Comparison of ENCODE assay signal across 1 cellular context in the genomic region with DNA sequence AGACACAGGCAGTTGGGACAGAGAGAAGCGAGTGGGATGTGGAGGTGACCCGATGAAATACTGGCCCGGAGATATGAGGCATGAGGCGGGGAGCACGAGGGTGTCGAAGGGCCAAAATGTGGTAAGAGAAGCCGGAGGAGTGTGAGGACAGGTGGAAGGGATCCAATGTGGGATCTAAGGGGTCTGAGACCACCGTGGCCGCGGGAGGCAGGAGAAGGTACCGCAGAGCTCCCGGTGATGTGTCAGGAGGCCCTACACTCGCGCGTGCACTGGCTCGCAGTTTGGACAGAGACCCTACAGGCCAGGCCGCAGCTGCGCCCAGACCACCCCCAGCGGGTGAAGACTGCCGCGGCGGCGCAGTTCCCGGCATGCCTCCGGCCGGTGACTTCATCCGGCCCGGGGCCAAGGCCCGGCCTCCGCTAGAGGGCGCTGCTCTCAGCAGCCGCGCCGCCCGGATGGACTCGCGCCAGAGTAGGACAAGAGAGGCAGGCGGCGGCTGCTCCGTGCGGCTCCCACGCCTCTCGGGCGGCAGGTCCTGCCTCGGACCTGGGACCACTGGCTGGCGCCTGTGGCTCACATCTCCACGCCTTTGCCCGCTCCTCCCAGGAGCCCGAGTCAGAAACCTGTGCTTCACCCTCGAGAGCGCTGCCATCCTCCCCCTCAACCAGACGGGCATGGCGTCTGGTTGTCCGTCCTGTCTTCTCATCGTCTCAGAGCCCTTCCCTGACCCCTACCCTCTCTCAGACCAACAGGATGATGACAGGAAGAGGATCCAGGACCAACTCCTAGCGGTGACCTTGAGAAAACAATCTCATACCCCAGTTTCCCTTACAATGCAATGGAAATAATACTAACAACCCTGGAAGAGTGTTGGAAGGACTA.
TF ChIP-seq lines count a peak whose summit lies in the region.

No MANE protein-coding gene starts in this region.

TF ChIP-seq in HepG2, 621 proteins besides CTCF, POLR2A, EP300 and RAD21 (continued from another document and continues in another):
- peak; percentile 88; the same call in 1 of the 2 replicates for TF ChIP-seq ZNF280B (CRISPR knock-in tag; IDR thresholded peaks at IDR 0.05; ENCODE audit: borderline replicate concordance)
- no peak for TF ChIP-seq ZNF264 (CRISPR knock-in tag; IDR thresholded peaks at IDR 0.05)
- TF ChIP-seq NCOA2 (CRISPR knock-in tag; IDR thresholded peaks at IDR 0.05): peak; percentile 46; the same call in 1 of the 2 replicates
- no peak for TF ChIP-seq ZNF75D (CRISPR knock-in tag; IDR thresholded peaks at IDR 0.05; ENCODE audit: borderline replicate concordance)
- TF ChIP-seq GABPB1 (CRISPR knock-in tag; IDR thresholded peaks at IDR 0.05): peak; percentile 92
- TF ChIP-seq PTBP1 (IDR thresholded peaks at IDR 0.05; ENCODE audit: low read depth, low read length, poor library complexity, severe bottlenecking): peak; percentile 52
- TF ChIP-seq RARA (CRISPR knock-in tag; IDR thresholded peaks at IDR 0.05): peak; percentile 54; the same call in 1 of the 2 replicates
- peak; percentile 80 for TF ChIP-seq NR2C2 (CRISPR knock-in tag; IDR thresholded peaks at IDR 0.05; ENCODE audit: borderline replicate concordance)
- peak; percentile 76; the same call in 1 of the 2 replicates for TF ChIP-seq ZNF331 (CRISPR knock-in tag; IDR thresholded peaks at IDR 0.05)
- no peak for TF ChIP-seq ZNF839 (CRISPR knock-in tag; IDR thresholded peaks at IDR 0.05; ENCODE audit: borderline replicate concordance)
- peak; percentile 81 for TF ChIP-seq YY1 (IDR thresholded peaks at IDR 0.05; ENCODE audit: insufficient read depth, insufficient replicate concordance, low read depth, low read length)
- TF ChIP-seq ZSCAN31 (CRISPR knock-in tag; IDR thresholded peaks at IDR 0.05; ENCODE audit: low read depth): peak; percentile 97
- TF ChIP-seq, protein P1, sequence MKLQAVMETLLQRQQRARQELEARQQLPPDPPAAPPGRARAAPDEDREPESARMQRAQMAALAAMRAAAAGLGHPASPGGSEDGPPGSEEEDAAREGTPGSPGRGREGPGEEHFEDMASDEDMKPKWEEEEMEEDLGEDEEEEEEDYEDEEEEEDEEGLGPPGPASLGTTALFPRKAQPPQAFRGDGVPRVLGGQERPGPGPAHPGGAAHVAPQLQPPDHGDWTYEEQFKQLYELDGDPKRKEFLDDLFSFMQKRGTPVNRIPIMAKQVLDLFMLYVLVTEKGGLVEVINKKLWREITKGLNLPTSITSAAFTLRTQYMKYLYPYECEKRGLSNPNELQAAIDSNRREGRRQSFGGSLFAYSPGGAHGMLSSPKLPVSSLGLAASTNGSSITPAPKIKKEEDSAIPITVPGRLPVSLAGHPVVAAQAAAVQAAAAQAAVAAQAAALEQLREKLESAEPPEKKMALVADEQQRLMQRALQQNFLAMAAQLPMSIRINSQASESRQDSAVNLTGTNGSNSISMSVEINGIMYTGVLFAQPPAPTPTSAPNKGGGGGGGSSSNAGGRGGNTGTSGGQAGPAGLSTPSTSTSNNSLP (IDR thresholded peaks at IDR 0.05; ENCODE audit: low read depth, low read length): no peak
- TF ChIP-seq ZNF274 (CRISPR knock-in tag; IDR thresholded peaks at IDR 0.05): peak; percentile 87; the same call in 1 of the 2 replicates
- TF ChIP-seq, protein P2, sequence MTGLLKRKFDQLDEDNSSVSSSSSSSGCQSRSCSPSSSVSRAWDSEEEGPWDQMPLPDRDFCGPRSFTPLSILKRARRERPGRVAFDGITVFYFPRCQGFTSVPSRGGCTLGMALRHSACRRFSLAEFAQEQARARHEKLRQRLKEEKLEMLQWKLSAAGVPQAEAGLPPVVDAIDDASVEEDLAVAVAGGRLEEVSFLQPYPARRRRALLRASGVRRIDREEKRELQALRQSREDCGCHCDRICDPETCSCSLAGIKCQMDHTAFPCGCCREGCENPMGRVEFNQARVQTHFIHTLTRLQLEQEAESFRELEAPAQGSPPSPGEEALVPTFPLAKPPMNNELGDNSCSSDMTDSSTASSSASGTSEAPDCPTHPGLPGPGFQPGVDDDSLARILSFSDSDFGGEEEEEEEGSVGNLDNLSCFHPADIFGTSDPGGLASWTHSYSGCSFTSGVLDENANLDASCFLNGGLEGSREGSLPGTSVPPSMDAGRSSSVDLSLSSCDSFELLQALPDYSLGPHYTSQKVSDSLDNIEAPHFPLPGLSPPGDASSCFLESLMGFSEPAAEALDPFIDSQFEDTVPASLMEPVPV (CRISPR knock-in tag; IDR thresholded peaks at IDR 0.05): no peak
- peak; percentile 96 for TF ChIP-seq KDM3A (CRISPR knock-in tag; IDR thresholded peaks at IDR 0.05; ENCODE audit: low read depth)
- no peak for TF ChIP-seq ZC3H4 (CRISPR knock-in tag; IDR thresholded peaks at IDR 0.05; ENCODE audit: borderline replicate concordance)
- no peak for TF ChIP-seq PCBP2 (optimal IDR thresholded peaks at IDR 0.05; ENCODE audit: low read depth, low read length, poor library complexity, severe bottlenecking)
- TF ChIP-seq SSRP1 (CRISPR knock-in tag; IDR thresholded peaks at IDR 0.05): no peak
- peak; percentile 83 for TF ChIP-seq TAF15 (IDR thresholded peaks at IDR 0.05; ENCODE audit: low read depth, low read length, poor library complexity, severe bottlenecking)
- TF ChIP-seq, protein P3, sequence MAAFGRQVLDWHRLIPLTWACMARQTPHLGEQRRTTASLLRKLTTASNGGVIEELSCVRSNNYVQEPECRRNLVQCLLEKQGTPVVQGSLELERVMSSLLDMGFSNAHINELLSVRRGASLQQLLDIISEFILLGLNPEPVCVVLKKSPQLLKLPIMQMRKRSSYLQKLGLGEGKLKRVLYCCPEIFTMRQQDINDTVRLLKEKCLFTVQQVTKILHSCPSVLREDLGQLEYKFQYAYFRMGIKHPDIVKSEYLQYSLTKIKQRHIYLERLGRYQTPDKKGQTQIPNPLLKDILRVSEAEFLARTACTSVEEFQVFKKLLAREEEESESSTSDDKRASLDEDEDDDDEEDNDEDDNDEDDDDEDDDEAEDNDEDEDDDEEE (CRISPR knock-in tag; IDR thresholded peaks at IDR 0.05): peak; percentile 82; the same call in 1 of the 2 replicates
- TF ChIP-seq ZNF567 (CRISPR knock-in tag; IDR thresholded peaks at IDR 0.05; ENCODE audit: borderline replicate concordance): 0 out of 2 replicates have a peak, but pooled peaks have one; percentile 36
- TF ChIP-seq ZBTB3 (CRISPR knock-in tag; IDR thresholded peaks at IDR 0.05; ENCODE audit: borderline replicate concordance, low read depth): no peak
- no peak for TF ChIP-seq CHD4 (IDR thresholded peaks at IDR 0.05; ENCODE audit: borderline replicate concordance, low read length)
- peak; percentile 94 for TF ChIP-seq MXD4 (CRISPR knock-in tag; IDR thresholded peaks at IDR 0.05)
- no peak for TF ChIP-seq SNRNP70 (IDR thresholded peaks at IDR 0.05; ENCODE audit: low read depth, low read length)
- TF ChIP-seq MBD4 (IDR thresholded peaks at IDR 0.05; ENCODE audit: borderline replicate concordance, low read length): no peak
- 0 out of 2 replicates have a peak, but pooled peaks have one; percentile 37 for TF ChIP-seq ZNF329 (CRISPR knock-in tag; IDR thresholded peaks at IDR 0.05; ENCODE audit: low read depth)
- peak; percentile 95 for TF ChIP-seq ZFY (CRISPR knock-in tag; IDR thresholded peaks at IDR 0.05)
- TF ChIP-seq SRSF4 (IDR thresholded peaks at IDR 0.05; ENCODE audit: low read depth, low read length, poor library complexity, severe bottlenecking): no peak
- TF ChIP-seq, protein P4, sequence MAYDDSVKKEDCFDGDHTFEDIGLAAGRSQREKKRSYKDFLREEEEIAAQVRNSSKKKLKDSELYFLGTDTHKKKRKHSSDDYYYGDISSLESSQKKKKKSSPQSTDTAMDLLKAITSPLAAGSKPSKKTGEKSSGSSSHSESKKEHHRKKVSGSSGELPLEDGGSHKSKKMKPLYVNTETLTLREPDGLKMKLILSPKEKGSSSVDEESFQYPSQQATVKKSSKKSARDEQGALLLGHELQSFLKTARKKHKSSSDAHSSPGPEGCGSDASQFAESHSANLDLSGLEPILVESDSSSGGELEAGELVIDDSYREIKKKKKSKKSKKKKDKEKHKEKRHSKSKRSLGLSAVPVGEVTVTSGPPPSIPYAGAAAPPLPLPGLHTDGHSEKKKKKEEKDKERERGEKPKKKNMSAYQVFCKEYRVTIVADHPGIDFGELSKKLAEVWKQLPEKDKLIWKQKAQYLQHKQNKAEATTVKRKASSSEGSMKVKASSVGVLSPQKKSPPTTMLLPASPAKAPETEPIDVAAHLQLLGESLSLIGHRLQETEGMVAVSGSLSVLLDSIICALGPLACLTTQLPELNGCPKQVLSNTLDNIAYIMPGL (CRISPR knock-in tag; IDR thresholded peaks at IDR 0.05; ENCODE audit: borderline replicate concordance in 1 of 2, low read depth in 1 of 2): peak; percentile 99
- TF ChIP-seq PRDM10 (CRISPR knock-in tag; IDR thresholded peaks at IDR 0.05; ENCODE audit: low read depth): peak; percentile 56; the same call in 1 of the 2 replicates
- peak; percentile 64 for TF ChIP-seq HDAC2 (CRISPR knock-in tag; IDR thresholded peaks at IDR 0.05)
- TF ChIP-seq, protein P5, sequence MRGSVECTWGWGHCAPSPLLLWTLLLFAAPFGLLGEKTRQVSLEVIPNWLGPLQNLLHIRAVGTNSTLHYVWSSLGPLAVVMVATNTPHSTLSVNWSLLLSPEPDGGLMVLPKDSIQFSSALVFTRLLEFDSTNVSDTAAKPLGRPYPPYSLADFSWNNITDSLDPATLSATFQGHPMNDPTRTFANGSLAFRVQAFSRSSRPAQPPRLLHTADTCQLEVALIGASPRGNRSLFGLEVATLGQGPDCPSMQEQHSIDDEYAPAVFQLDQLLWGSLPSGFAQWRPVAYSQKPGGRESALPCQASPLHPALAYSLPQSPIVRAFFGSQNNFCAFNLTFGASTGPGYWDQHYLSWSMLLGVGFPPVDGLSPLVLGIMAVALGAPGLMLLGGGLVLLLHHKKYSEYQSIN (CRISPR knock-in tag; IDR thresholded peaks at IDR 0.05; ENCODE audit: borderline replicate concordance): peak; percentile 46; the same call in 1 of the 2 replicates
- no peak for TF ChIP-seq CCAR2 (optimal IDR thresholded peaks at IDR 0.05; ENCODE audit: low read depth, low read length)
- peak; percentile 86 for TF ChIP-seq ZNF749 (CRISPR knock-in tag; IDR thresholded peaks at IDR 0.05; ENCODE audit: borderline replicate concordance)
- TF ChIP-seq ZKSCAN1 (IDR thresholded peaks at IDR 0.05; ENCODE audit: low read length): no peak
- TF ChIP-seq, protein P6, sequence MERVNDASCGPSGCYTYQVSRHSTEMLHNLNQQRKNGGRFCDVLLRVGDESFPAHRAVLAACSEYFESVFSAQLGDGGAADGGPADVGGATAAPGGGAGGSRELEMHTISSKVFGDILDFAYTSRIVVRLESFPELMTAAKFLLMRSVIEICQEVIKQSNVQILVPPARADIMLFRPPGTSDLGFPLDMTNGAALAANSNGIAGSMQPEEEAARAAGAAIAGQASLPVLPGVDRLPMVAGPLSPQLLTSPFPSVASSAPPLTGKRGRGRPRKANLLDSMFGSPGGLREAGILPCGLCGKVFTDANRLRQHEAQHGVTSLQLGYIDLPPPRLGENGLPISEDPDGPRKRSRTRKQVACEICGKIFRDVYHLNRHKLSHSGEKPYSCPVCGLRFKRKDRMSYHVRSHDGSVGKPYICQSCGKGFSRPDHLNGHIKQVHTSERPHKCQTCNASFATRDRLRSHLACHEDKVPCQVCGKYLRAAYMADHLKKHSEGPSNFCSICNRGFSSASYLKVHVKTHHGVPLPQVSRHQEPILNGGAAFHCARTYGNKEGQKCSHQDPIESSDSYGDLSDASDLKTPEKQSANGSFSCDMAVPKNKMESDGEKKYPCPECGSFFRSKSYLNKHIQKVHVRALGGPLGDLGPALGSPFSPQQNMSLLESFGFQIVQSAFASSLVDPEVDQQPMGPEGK (CRISPR knock-in tag; IDR thresholded peaks at IDR 0.05): 0 out of 2 replicates have a peak, but pooled peaks have one; percentile 20
- TF ChIP-seq, protein P7, sequence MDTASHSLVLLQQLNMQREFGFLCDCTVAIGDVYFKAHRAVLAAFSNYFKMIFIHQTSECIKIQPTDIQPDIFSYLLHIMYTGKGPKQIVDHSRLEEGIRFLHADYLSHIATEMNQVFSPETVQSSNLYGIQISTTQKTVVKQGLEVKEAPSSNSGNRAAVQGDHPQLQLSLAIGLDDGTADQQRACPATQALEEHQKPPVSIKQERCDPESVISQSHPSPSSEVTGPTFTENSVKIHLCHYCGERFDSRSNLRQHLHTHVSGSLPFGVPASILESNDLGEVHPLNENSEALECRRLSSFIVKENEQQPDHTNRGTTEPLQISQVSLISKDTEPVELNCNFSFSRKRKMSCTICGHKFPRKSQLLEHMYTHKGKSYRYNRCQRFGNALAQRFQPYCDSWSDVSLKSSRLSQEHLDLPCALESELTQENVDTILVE (CRISPR knock-in tag; IDR thresholded peaks at IDR 0.05): peak; percentile 70; the same call in 1 of the 2 replicates
